Comparison of ENCODE assay signal across 8 cellular contexts in genomic region chr6:85670573-85670972, GRCh38. TPM values are rescaled to one million over a fixed set of nuclear protein-coding genes. Genes with fewer than 3 reads are reported as not detected.
A peak's percentile ranks its signal among the peaks of the same experiment; 100 is the strongest.
DNase-seq lines count a peak whose midpoint lies in the region; FAIRE-seq and TF ChIP-seq lines count a peak whose summit lies in the region.
"Had no signal": no experiment of that assay in that cellular context is flagged by ENCODE, and none has a peak within 500 bp of the region (broad histone marks: within the 10 kb centered on the region; RNA-seq: fewer than 3 reads in every experiment).

No MANE protein-coding gene starts in this region.

- 74% methylated on average over 3 of the region's 3 CpGs for WGBS in hepatocyte (ENCODE audit: low lambda C conversion rate, missing lambda C conversion rate)

- no peaks in the 10 kb centered on the region for H3K9me3 ChIP-seq in astrocyte (ENCODE audit: insufficient read depth, low read depth, low read length)
- no peaks in the 10 kb centered on the region for H3K9me3 ChIP-seq in hepatocyte (ENCODE audit: low read depth)

- H3K4me2 ChIP-seq in astrocyte (ENCODE audit: low read length) (peak overlapping the region; percentile 12), hepatocyte (no peak overlapping the region)

- H3K4me3 Mint-ChIP-seq in astrocyte (ENCODE audit: unreplicated experiment) = no peak overlapping the region

- H3K79me2 ChIP-seq in astrocyte (ENCODE audit: insufficient read depth, low read length) (peaks cover 26% of the 10 kb centered on the region), hepatocyte (peaks cover 32% of the 10 kb centered on the region)

- no peaks in the 10 kb centered on the region for H3K9me2 ChIP-seq in hepatocyte (replicated peaks; ENCODE audit: insufficient read depth)

- H3K27ac ChIP-seq in astrocyte (ENCODE audit: low read depth, low read length) = no peak overlapping the region
- H3K27ac ChIP-seq in hepatocyte = no peak overlapping the region

- no peak overlapping the region for H3K4me3 ChIP-seq in astrocyte (ENCODE audit: insufficient read depth, low read depth, low read length)
- no peak overlapping the region for H3K4me3 ChIP-seq in hepatocyte

- DNase-seq in LHCN-M2 (ENCODE audit: low read depth) (peak; percentile 48), astrocyte (ENCODE audit: low read depth) (peak; percentile 32), mucosa of gallbladder (ENCODE audit: low spot score) (peak; percentile 22), hepatocyte (ENCODE audit: low spot score) (no peak), GOT3 (lab: John Stamatoyannopoulos, UW) (no peak), NCI-H2196 (lab: John Stamatoyannopoulos, UW; ENCODE audit: unreplicated experiment) (no peak)
- DNase-seq: activated CD4-positive, alpha-beta T cell treated with anti-CD3 and anti-CD28 coated beads, Interleukin-2, amount 50 U/mL, for 4 hours had no signal

- no peaks in the 10 kb centered on the region for H3K9me3 Mint-ChIP-seq in astrocyte (ENCODE audit: unreplicated experiment)

- H3K27me3 ChIP-seq in astrocyte (ENCODE audit: insufficient read depth, low read length) (no peaks in the 10 kb centered on the region), hepatocyte (no peaks in the 10 kb centered on the region)

- no peak for TF ChIP-seq CTCF in astrocyte (IDR thresholded peaks at IDR 0.05; ENCODE audit: insufficient read depth, low read depth, low read length)
- no peak for TF ChIP-seq CTCF in hepatocyte (IDR thresholded peaks at IDR 0.05; ENCODE audit: poor library complexity)

- H3K4me1 ChIP-seq in astrocyte (ENCODE audit: insufficient read depth, low read length) (peaks cover 7% of the 10 kb centered on the region), hepatocyte (ENCODE audit: insufficient read depth) (peaks cover 13% of the 10 kb centered on the region)

- H4K20me1 ChIP-seq in astrocyte (ENCODE audit: insufficient read depth, low read length) (peaks cover 34% of the 10 kb centered on the region), hepatocyte (ENCODE audit: insufficient read depth, poor library complexity, severe bottlenecking) (peaks cover 10% of the 10 kb centered on the region)

- peak; percentile 25 for FAIRE-seq in G401.6 (lab: Jason Lieb, UNC)
- FAIRE-seq in astrocyte (lab: Jason Lieb, UNC) = no peak

- H3K27me3 Mint-ChIP-seq in astrocyte (ENCODE audit: low read depth, unreplicated experiment) = no peaks in the 10 kb centered on the region

- H3K36me3 Mint-ChIP-seq in astrocyte (ENCODE audit: low read depth, unreplicated experiment) = peaks cover 7% of the 10 kb centered on the region

- no peak overlapping the region for H3K9ac ChIP-seq in astrocyte (ENCODE audit: low read length)

- no peak overlapping the region for H2AFZ ChIP-seq in astrocyte (ENCODE audit: low read depth, low read length)
- no peak overlapping the region for H2AFZ ChIP-seq in hepatocyte

- H3K27ac Mint-ChIP-seq in astrocyte (ENCODE audit: unreplicated experiment) = peak overlapping the region; percentile 58

- peaks cover 13% of the 10 kb centered on the region for H3K4me1 Mint-ChIP-seq in astrocyte (ENCODE audit: low read depth, unreplicated experiment)

- H3K36me3 ChIP-seq in astrocyte (ENCODE audit: insufficient read depth, low read length) (peaks cover 14% of the 10 kb centered on the region), hepatocyte (replicated peaks; ENCODE audit: insufficient read depth, low read depth) (no peaks in the 10 kb centered on the region)

RNA-seq across cellular contexts. Expression of gene SYNCRIP, which starts 27.9 kb away (rescaled TPM):
- 107 and 121 TPM in 2 replicates for total RNA-seq in LHCN-M2 (2014; rRNA removed)
- 81.2 TPM for polyA plus RNA-seq in LHCN-M2 (2012)
- total RNA-seq in astrocyte = 122 and 136 TPM in 2 replicates
- total RNA-seq in mucosa of gallbladder = 63.8 TPM
- total RNA-seq in hepatocyte = 65.2 and 78.1 TPM in 2 replicates
- 49.7 and 62.1 TPM in 2 replicates for polyA plus RNA-seq in hepatocyte

Comparison
In these comparisons a context has a peak if more than half of its experiments do, and no peak if none do; other contexts are left out.
1. DNase-seq: peak in LHCN-M2 (single experiment), astrocyte (single experiment) and mucosa of gallbladder (single experiment); none in hepatocyte (single experiment), GOT3 (single experiment) and NCI-H2196 (single experiment).